Comparison of ENCODE assay signal across 11 cellular contexts in the genomic region with DNA sequence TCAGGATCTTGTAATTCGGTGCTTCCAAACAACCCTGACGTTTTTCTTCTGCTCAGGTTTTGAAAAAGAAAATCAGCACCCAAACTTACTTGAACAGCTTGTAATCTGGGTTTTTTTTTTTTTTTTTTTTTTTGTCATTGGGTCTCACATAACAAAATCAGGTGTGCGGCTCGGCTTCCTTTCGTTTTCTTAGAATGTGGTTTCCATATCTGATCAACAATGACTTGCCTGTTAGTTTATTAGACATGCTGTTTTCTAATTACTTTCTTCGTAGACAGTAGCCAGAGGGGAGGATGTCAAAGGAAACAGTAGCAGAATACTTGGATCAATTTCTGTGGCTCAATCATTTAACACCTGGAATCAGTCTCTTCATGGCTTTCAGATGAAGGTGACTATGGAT. TPM values are rescaled to one million over a fixed set of nuclear protein-coding genes. Genes with fewer than 3 reads are reported as not detected.
A peak's percentile ranks its signal among the peaks of the same experiment; 100 is the strongest.
DNase-seq lines count a peak whose midpoint lies in the region; ATAC-seq, FAIRE-seq and TF ChIP-seq lines count a peak whose summit lies in the region.
"Had no signal": no experiment of that assay in that cellular context is flagged by ENCODE, and none has a peak within 500 bp of the region (broad histone marks: within the 10 kb centered on the region; RNA-seq: fewer than 3 reads in every experiment).

No MANE protein-coding gene starts in this region.

- H3K27me3 ChIP-seq in CD4-positive, CD25-positive, alpha-beta regulatory T cell (ENCODE audit: control insufficient read depth, insufficient read depth, low read length): peaks cover 21% of the 10 kb centered on the region

- H3K4me2 ChIP-seq in OCI-LY7 (ENCODE audit: low read length): no peak overlapping the region

- peaks cover 10% of the 10 kb centered on the region for H3K4me1 ChIP-seq in CD4-positive, CD25-positive, alpha-beta regulatory T cell (ENCODE audit: control insufficient read depth, insufficient read depth, low read length, poor library complexity, severe bottlenecking)
- peaks cover 0 to 6% of the 10 kb centered on the region in 2 donors for H3K4me1 ChIP-seq in kidney (ENCODE audit: control insufficient read depth in 1 of 2, insufficient read depth in 1 of 2, low read depth in 1 of 2, low read length in 2 of 2)
- H3K4me1 ChIP-seq in OCI-LY7 (ENCODE audit: insufficient read depth, low read length, poor library complexity, severe bottlenecking): no peaks in the 10 kb centered on the region

- H3K4me3 ChIP-seq in CD4-positive, CD25-positive, alpha-beta regulatory T cell (ENCODE audit: low read depth, low read length): peak overlapping the region; percentile 60
- H3K4me3 ChIP-seq in kidney (ENCODE audit: low read length in 2 of 2) (peak overlapping the region; percentile 25 to 44), OCI-LY7 (ENCODE audit: low read depth, low read length, poor library complexity, severe bottlenecking) (no peak overlapping the region)

- no peaks in the 10 kb centered on the region for H3K9me3 ChIP-seq in CD4-positive, CD25-positive, alpha-beta regulatory T cell (ENCODE audit: control insufficient read depth in 2 of 2, low read length in 2 of 2)
- H3K9me3 ChIP-seq in kidney (ENCODE audit: control insufficient read depth in 1 of 2, low read length in 2 of 2) (no peaks in the 10 kb centered on the region), OCI-LY7 (ENCODE audit: low read length) (no peaks in the 10 kb centered on the region)

- H4K20me1 ChIP-seq in OCI-LY7 (ENCODE audit: insufficient read depth, low read length): no peaks in the 10 kb centered on the region

- peaks cover 6 to 18% (median 10%) of the 10 kb centered on the region in 4 donors for H3K4me1 Mint-ChIP-seq in CD4-positive, CD25-positive, alpha-beta regulatory T cell
- H3K4me1 Mint-ChIP-seq in activated T-helper 17 cell treated with anti-CD3 and anti-CD28 coated beads, Interleukin-2, amount 50 U/mL, for 72 hours: no peaks in the 10 kb centered on the region

- peaks cover 29% of the 10 kb centered on the region for H3K27me3 Mint-ChIP-seq in CD4-positive, CD25-positive, alpha-beta regulatory T cell
- H3K27me3 Mint-ChIP-seq in activated T-helper 17 cell treated with anti-CD3 and anti-CD28 coated beads, Interleukin-2, amount 50 U/mL, for 72 hours: peaks cover 29% of the 10 kb centered on the region

- peak in 2 of 3 donors; percentile 20 to 84 for DNase-seq in CD4-positive, CD25-positive, alpha-beta regulatory T cell
- no peak for DNase-seq in kidney
- no peak for DNase-seq in OCI-LY7 (ENCODE audit: low spot score)
- DNase-seq: left colon, occipital lobe had no signal

- no TSS peak for BruUV-seq in OCI-LY7 (replicated peaks; lab: Mats Ljungman, UMichigan)

- intact Hi-C loops in kidney (cut with DNase I): no loop called here
- intact Hi-C loops in OCI-LY7 (cut with micrococcal nuclease; ENCODE audit: unreplicated experiment): no loop called here

- TF ChIP-seq CTCF in kidney (IDR thresholded peaks at IDR 0.05; ENCODE audit: borderline replicate concordance, extremely low read depth, insufficient read depth): no peak
- no peak for TF ChIP-seq CTCF in OCI-LY7 (conservative IDR thresholded peaks at IDR 0.05; ENCODE audit: low read length)

- peaks cover 0 to 8% (median 0%) of the 10 kb centered on the region in 7 donors for H3K9me3 Mint-ChIP-seq in CD4-positive, CD25-positive, alpha-beta regulatory T cell
- H3K9me3 Mint-ChIP-seq in activated T-helper 17 cell treated with anti-CD3 and anti-CD28 coated beads, Interleukin-2, amount 50 U/mL, for 72 hours: peaks cover 3% of the 10 kb centered on the region

- FAIRE-seq in kidney (lab: Jason Lieb, UNC): no peak

- no peaks in the 10 kb centered on the region for H3K9me2 ChIP-seq in OCI-LY7 (ENCODE audit: insufficient read depth, low read length)

- ATAC-seq in CD4-positive, CD25-positive, alpha-beta regulatory T cell (ENCODE audit: low read depth in 2 of 2): peak in 1 of 2 donors; percentile 43
- ATAC-seq in GM18502 (IDR thresholded peaks at IDR 0.05; ENCODE audit: poor library complexity, unreplicated experiment) (peak; percentile 13), GM21786 (IDR thresholded peaks at IDR 0.05; ENCODE audit: unreplicated experiment) (no peak), HG03521 (IDR thresholded peaks at IDR 0.05; ENCODE audit: unreplicated experiment) (no peak), HG03196 (IDR thresholded peaks at IDR 0.05; ENCODE audit: unreplicated experiment) (no peak)
- peak; percentile 9 for ATAC-seq in activated T-helper 17 cell treated with anti-CD3 and anti-CD28 coated beads, Interleukin-2, amount 50 U/mL, for 72 hours (replicated peaks)
- ATAC-seq: left colon had no signal

- no peaks in the 10 kb centered on the region for H3K79me2 ChIP-seq in OCI-LY7 (ENCODE audit: insufficient read depth, low read depth, low read length)

- H3K27ac ChIP-seq in CD4-positive, CD25-positive, alpha-beta regulatory T cell (ENCODE audit: insufficient read depth, low read length, poor library complexity, severe bottlenecking): no peak overlapping the region
- no peak overlapping the region for H3K27ac ChIP-seq in kidney (ENCODE audit: low read depth in 2 of 2, low read length in 2 of 2)
- no peak overlapping the region for H3K27ac ChIP-seq in OCI-LY7 (ENCODE audit: low read depth, low read length, poor library complexity, severe bottlenecking)
- H3K27ac ChIP-seq: C4-2B had no signal

- H3K4me3 Mint-ChIP-seq in CD4-positive, CD25-positive, alpha-beta regulatory T cell: peak overlapping the region; percentile 61 to 82 (median 73)
- peak overlapping the region; percentile 72 for H3K4me3 Mint-ChIP-seq in activated T-helper 17 cell treated with anti-CD3 and anti-CD28 coated beads, Interleukin-2, amount 50 U/mL, for 72 hours

- H3K36me3 Mint-ChIP-seq in CD4-positive, CD25-positive, alpha-beta regulatory T cell: no peaks in the 10 kb centered on the region
- no peaks in the 10 kb centered on the region for H3K36me3 Mint-ChIP-seq in activated T-helper 17 cell treated with anti-CD3 and anti-CD28 coated beads, Interleukin-2, amount 50 U/mL, for 72 hours (ENCODE audit: low read depth)

- POLR2A ChIA-PET in OCI-LY7 (lab: Charles Lee): interaction anchor here (0.7 to 1.0 kb wide), 3 partner anchors 11 to 480 kb away, joined by 3 to 7 read pairs (median 5); no protein-coding TSS in a partner anchor

- CTCF ChIA-PET in OCI-LY7 (lab: Charles Lee; ENCODE audit: unreplicated experiment): interaction anchor here (0.6 kb wide), 1 partner anchor 73 kb away, joined by 5 read pairs; no protein-coding TSS in a partner anchor

- H3K27ac Mint-ChIP-seq in CD4-positive, CD25-positive, alpha-beta regulatory T cell: peak overlapping the region in 1 of 3 donors; percentile 71
- H3K27ac Mint-ChIP-seq in activated T-helper 17 cell treated with anti-CD3 and anti-CD28 coated beads, Interleukin-2, amount 50 U/mL, for 72 hours: no peak overlapping the region

- H3K36me3 ChIP-seq in CD4-positive, CD25-positive, alpha-beta regulatory T cell (ENCODE audit: control insufficient read depth, insufficient read depth, low read length): no peaks in the 10 kb centered on the region
- H3K36me3 ChIP-seq in kidney (ENCODE audit: control insufficient read depth in 1 of 2, insufficient read depth in 2 of 2, low read length in 2 of 2): no peaks in the 10 kb centered on the region
- no peaks in the 10 kb centered on the region for H3K36me3 ChIP-seq in OCI-LY7 (ENCODE audit: insufficient read depth, low read length)

- no peak overlapping the region for H2AFZ ChIP-seq in OCI-LY7 (ENCODE audit: low read length)

- no peak overlapping the region for H3K9ac ChIP-seq in kidney (ENCODE audit: low read length in 2 of 2)

RNA-seq across cellular contexts. Expression of a gene that starts 0.9 kb away (rescaled TPM):
- total RNA-seq in CD4-positive, CD25-positive, alpha-beta regulatory T cell: 0.25 TPM
- polyA plus RNA-seq in CD4-positive, CD25-positive, alpha-beta regulatory T cell: under 1 TPM in 3 of 4 donors, not detected in 1; 0.14 to 0.48 (median 0.35) TPM
- not detected for total RNA-seq in activated T-helper 17 cell treated with anti-CD3 and anti-CD28 coated beads, Interleukin-2, amount 50 U/mL, for 72 hours
- total RNA-seq in kidney: 0.06 TPM
- not detected for polyA plus RNA-seq in kidney (ENCODE audit: insufficient read depth, low read depth, low replicate concordance)
- not detected in 2 replicates for total RNA-seq in OCI-LY7 (2014; rRNA removed; shearing (Covaris generic))
- not detected in 2 replicates for total RNA-seq in OCI-LY7 (2022)
- total RNA-seq: left colon had no signal

Comparison
In these comparisons a context has a peak if more than half of its experiments do, and no peak if none do; other contexts are left out.
1. ATAC-seq: peak in GM18502 (single experiment) and activated T-helper 17 cell treated with anti-CD3 and anti-CD28 coated beads, Interleukin-2, amount 50 U/mL, for 72 hours (single experiment); none in GM21786 (single experiment), HG03521 (single experiment) and HG03196 (single experiment).
2. DNase-seq: peak in CD4-positive, CD25-positive, alpha-beta regulatory T cell (2 of 3); none in kidney (single experiment) and OCI-LY7 (single experiment).